Comparison of ENCODE assay signal across 11 cellular contexts in the genomic region with DNA sequence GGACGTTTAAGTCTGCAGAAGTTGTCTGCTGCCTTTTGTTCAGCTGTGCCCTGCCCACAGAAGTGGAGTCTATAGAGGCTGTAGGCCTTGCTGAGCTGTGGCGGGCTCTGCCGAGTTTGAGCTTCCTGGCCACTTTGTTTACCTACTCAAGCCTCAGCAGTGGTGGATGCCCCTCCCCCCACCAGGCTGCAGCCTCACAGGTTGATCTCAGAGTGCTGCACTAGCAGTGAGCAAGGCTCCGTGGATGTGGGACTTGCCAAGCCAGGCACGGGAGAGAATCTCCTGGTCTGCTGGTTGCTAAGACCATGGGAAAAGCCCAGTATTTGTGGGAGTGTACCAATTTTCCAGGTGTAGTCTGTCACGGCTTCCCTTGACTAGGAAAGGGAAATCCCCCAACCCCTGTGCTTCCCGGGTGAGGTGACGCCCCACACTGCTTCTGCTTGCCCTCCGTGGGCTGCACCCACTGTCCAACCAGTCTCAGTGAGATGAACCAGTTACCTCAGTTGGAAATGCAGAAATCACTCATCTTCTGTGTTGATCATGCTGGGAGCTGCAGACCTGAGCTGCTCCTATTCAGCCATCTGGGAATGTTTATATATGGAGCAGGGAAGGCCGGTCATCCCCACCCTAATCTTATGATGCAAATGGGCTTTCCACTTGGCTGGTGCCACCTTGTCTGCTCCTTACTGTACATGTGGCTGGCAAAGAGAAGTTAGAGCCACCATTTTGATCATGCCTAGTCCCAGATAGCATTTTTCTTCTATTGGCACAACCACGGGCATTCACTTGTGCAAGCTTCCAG.
DNase-seq lines count a peak whose midpoint lies in the region; ATAC-seq, FAIRE-seq and TF ChIP-seq lines count a peak whose summit lies in the region.
"Had no signal": no experiment of that assay in that cellular context is flagged by ENCODE, and none has a peak within 500 bp of the region (broad histone marks: within the 10 kb centered on the region; RNA-seq: fewer than 3 reads in every experiment).

No MANE protein-coding gene starts in this region.

- H3K23ac ChIP-seq in H1 (ENCODE audit: insufficient read length) = no peak overlapping the region

- peak overlapping the region; percentile 22; the same call in 1 of the 2 replicates for H2BK12ac ChIP-seq in H1 (ENCODE audit: low read depth, low read length)

- H3K36me3 ChIP-seq in H1 (ENCODE audit: control insufficient read depth in 2 of 4, insufficient read depth in 4 of 4, low read length in 3 of 4) (no peaks in the 10 kb centered on the region), stomach (no peaks in the 10 kb centered on the region)
- H3K36me3 ChIP-seq: cardiac muscle cell had no signal

- WGBS in H1 (ENCODE audit: extremely low coverage in 1 of 2, insufficient coverage in 1 of 2, insufficient read length in 1 of 2, insufficient replicate concordance in 2 of 2, low coverage in 1 of 2, low lambda C conversion rate in 2 of 2, missing lambda C conversion rate in 1 of 2), 2 experiments = 67% methylated on average over 11 of the region's 11 CpGs; no CpG with 5 or more reads in 1 of the 2 experiments
- 27 to 43% (median 35%) methylated on average over 10 to 11 of the region's 11 CpGs for WGBS in stomach, 5 donors

- H3K36me3 Mint-ChIP-seq in activated naive CD4-positive, alpha-beta T cell treated with anti-CD3 and anti-CD28 coated beads, Interleukin-2, amount 10 ng/mL, durations not matched to agents 7 days and 5 days = peaks cover 4% of the 10 kb centered on the region

- no peaks in the 10 kb centered on the region for H3K23me2 ChIP-seq in H1 (ENCODE audit: low read depth, low read length)

- H2BK5ac ChIP-seq in H1 (ENCODE audit: low read depth, low read length) = no peak overlapping the region

- no peak overlapping the region for H3K27ac Mint-ChIP-seq in activated naive CD4-positive, alpha-beta T cell treated with anti-CD3 and anti-CD28 coated beads, Interleukin-2, amount 10 ng/mL, durations not matched to agents 7 days and 5 days
- H3K27ac Mint-ChIP-seq: B cell had no signal

- H3K4me2 ChIP-seq in H1 (ENCODE audit: insufficient read depth in 1 of 2, low read depth in 2 of 2, low read length in 2 of 2) = peak overlapping the region in 1 of 2 experiments; percentile 10; a peak in 2 of 4 replicates

- FAIRE-seq in H1 (lab: Jason Lieb, UNC) (no peak), D721Med (lab: Jason Lieb, UNC) (no peak)

- H3K27me3 ChIP-seq in H1 (replicated peaks in 1 of 4; ENCODE audit: control insufficient read depth in 3 of 4, extremely low read depth in 1 of 4, insufficient read depth in 3 of 4, low read length in 3 of 4) (no peaks in the 10 kb centered on the region), stomach (no peaks in the 10 kb centered on the region)
- H3K27me3 ChIP-seq: cardiac muscle cell had no signal

- peaks cover 23% of the 10 kb centered on the region for H3K4me1 Mint-ChIP-seq in activated naive CD4-positive, alpha-beta T cell treated with anti-CD3 and anti-CD28 coated beads, Interleukin-2, amount 10 ng/mL, durations not matched to agents 7 days and 5 days

- no peak overlapping the region for H3K27ac ChIP-seq in H1 (ENCODE audit: low read depth, low read length)
- H3K27ac ChIP-seq in stomach = peak overlapping the region in 1 of 5 donors; percentile 24
- H3K27ac ChIP-seq: cardiac muscle cell had no signal

- H4K91ac ChIP-seq in H1 (replicated peaks; ENCODE audit: insufficient read length, low read length) = no peak overlapping the region

- ATAC-seq in HG03457 (IDR thresholded peaks at IDR 0.05; ENCODE audit: unreplicated experiment) = no peak

- H3K18ac ChIP-seq in H1 (ENCODE audit: extremely low read depth, low read length) = peak overlapping the region; percentile 61

- H3K79me1 ChIP-seq in H1 (ENCODE audit: low read depth, low read length) = no peaks in the 10 kb centered on the region

- H4K5ac ChIP-seq in H1 (ENCODE audit: insufficient read length, low read depth, low read length) = peak overlapping the region; percentile 29

- H3K4ac ChIP-seq in H1 (replicated peaks; ENCODE audit: insufficient read length, low read depth, low read length) = no peak overlapping the region

- H2AFZ ChIP-seq in H1 (ENCODE audit: low read length) = peak overlapping the region; percentile 48; the same call in 1 of the 2 replicates

- H2BK20ac ChIP-seq in H1 (ENCODE audit: low read length) = peak overlapping the region; percentile 63; the same call in 1 of the 2 replicates

- TF ChIP-seq CTCF in H1 (IDR thresholded peaks at IDR 0.05; ENCODE audit: control extremely low read depth in 1 of 3, insufficient read depth in 1 of 3, low read depth in 1 of 3, low read length in 3 of 3) = no peak
- no peak for TF ChIP-seq CTCF in stomach (IDR thresholded peaks at IDR 0.05)
- TF ChIP-seq CTCF in D721Med (IDR thresholded peaks at IDR 0.05; ENCODE audit: insufficient read depth, missing control alignments) = no peak

- no peaks in the 10 kb centered on the region for H3K79me2 ChIP-seq in H1 (ENCODE audit: control insufficient read depth in 1 of 2, insufficient read depth in 2 of 2, low read length in 2 of 2)

- no peak overlapping the region for H4K8ac ChIP-seq in H1 (ENCODE audit: extremely low read depth, insufficient read depth, low read length)

- no peak for TF ChIP-seq RAD21 in H1 (IDR thresholded peaks at IDR 0.05 in 1 of 2, conservative IDR thresholded peaks at IDR 0.05 in 1 of 2; ENCODE audit: low read depth in 2 of 2, low read length in 2 of 2)

- no peak overlapping the region for H2BK120ac ChIP-seq in H1 (replicated peaks; ENCODE audit: low read depth, low read length)

- H3K9ac ChIP-seq in H1 (replicated peaks in 1 of 4; ENCODE audit: extremely low read depth in 1 of 4, low read depth in 3 of 4, low read length in 3 of 4) = no peak overlapping the region

- H3K4me3 ChIP-seq in H1 (ENCODE audit: extremely low read depth in 1 of 4, insufficient read depth in 2 of 4, low read depth in 3 of 4, low read length in 4 of 4) = no peak overlapping the region
- H3K4me3 ChIP-seq in stomach = no peak overlapping the region
- H3K4me3 ChIP-seq: cardiac muscle cell had no signal

- no peaks in the 10 kb centered on the region for H4K20me1 ChIP-seq in H1 (replicated peaks in 1 of 2; ENCODE audit: control insufficient read depth in 1 of 2, insufficient read depth in 2 of 2, low read length in 2 of 2)

- peaks cover 19% of the 10 kb centered on the region for H3K27me3 Mint-ChIP-seq in activated naive CD4-positive, alpha-beta T cell treated with anti-CD3 and anti-CD28 coated beads, Interleukin-2, amount 10 ng/mL, durations not matched to agents 7 days and 5 days

- H2AK5ac ChIP-seq in H1 (ENCODE audit: low read depth, low read length) = no peak overlapping the region

- no peak overlapping the region for H3K4me3 Mint-ChIP-seq in activated naive CD4-positive, alpha-beta T cell treated with anti-CD3 and anti-CD28 coated beads, Interleukin-2, amount 10 ng/mL, durations not matched to agents 7 days and 5 days
- H3K4me3 Mint-ChIP-seq: B cell had no signal

- H3K9me3 Mint-ChIP-seq in activated naive CD4-positive, alpha-beta T cell treated with anti-CD3 and anti-CD28 coated beads, Interleukin-2, amount 10 ng/mL, durations not matched to agents 7 days and 5 days = peaks cover 1% of the 10 kb centered on the region

- peaks cover 3 to 10% (median 7%) of the 10 kb centered on the region in 4 experiments for H3K4me1 ChIP-seq in H1 (replicated peaks in 1 of 4; ENCODE audit: control insufficient read depth in 3 of 4, insufficient read depth in 4 of 4, low read length in 3 of 4)
- peaks cover 6 to 13% (median 10%) of the 10 kb centered on the region in 4 donors for H3K4me1 ChIP-seq in stomach

- no peaks in the 10 kb centered on the region for H3K9me3 ChIP-seq in H1 (ENCODE audit: insufficient read depth in 2 of 2, low read depth in 1 of 2, low read length in 1 of 2)
- H3K9me3 ChIP-seq in stomach = no peaks in the 10 kb centered on the region

- H3K56ac ChIP-seq in H1 (replicated peaks; ENCODE audit: insufficient read length, low read depth, low read length) = no peak overlapping the region

- peak; percentile 72 for DNase-seq in activated naive CD4-positive, alpha-beta T cell treated with anti-CD3 and anti-CD28 coated beads, Interleukin-2, amount 10 ng/mL, durations not matched to agents 7 days and 5 days
- no peak for DNase-seq in activated naive CD4-positive, alpha-beta T cell treated with Interleukin-2 at 50 U/mL for 16 hours
- DNase-seq in NCI-H510A treated with DMSO at 0.1 percent for 48 hours (lab: John Stamatoyannopoulos, UW) = peak; percentile 94
- peak in 1 of 2 experiments; percentile 66 for DNase-seq in H1 (ENCODE audit: low read depth in 1 of 2, low spot score in 2 of 2)
- DNase-seq in stomach = peak; percentile 82
- DNase-seq in D721Med (ENCODE audit: insufficient read length, low spot score) = no peak
- no peak for DNase-seq in C1 segment of cervical spinal cord (lab: John Stamatoyannopoulos, UW)
- DNase-seq: stimulated activated CD4-positive, alpha-beta T cell treated with anti-CD3 and anti-CD28 coated beads, Interleukin-1b, Interleukin-23, amount 100 ng/mL, for 48 hours had no signal

- intact Hi-C loops in stomach (cut with DNase I; ENCODE audit: low total_unique reads) = no loop called here

- no peak overlapping the region for H2BK15ac ChIP-seq in H1 (ENCODE audit: low read length)

- TF ChIP-seq POLR2A in H1 (IDR thresholded peaks at IDR 0.05; ENCODE audit: control extremely low read depth in 1 of 2, low read depth in 2 of 2, low read length in 2 of 2) (no peak), stomach (IDR thresholded peaks at IDR 0.05) (no peak)

- POLR2A ChIA-PET in H1 (lab: Charles Lee; ENCODE audit: partially characterized antibody) = interaction anchor here (1.0 kb wide), 1 partner anchor 11 kb away, joined by 3 read pairs; no protein-coding TSS in a partner anchor

- H3K14ac ChIP-seq in H1 (ENCODE audit: insufficient read length) = no peak overlapping the region

- TF ChIP-seq EP300 in H1 (IDR thresholded peaks at IDR 0.05; ENCODE audit: borderline replicate concordance in 1 of 2, low read depth in 2 of 2, low read length in 2 of 2) (no peak; a peak in 1 of 3 replicates), stomach (IDR thresholded peaks at IDR 0.05) (no peak)

- CTCF ChIA-PET in activated naive CD4-positive, alpha-beta T cell treated with anti-CD3 and anti-CD28 coated beads, Interleukin-2, amount 10 ng/mL, durations not matched to agents 7 days and 5 days (lab: Charles Lee) = interaction anchor here (0.6 to 1.4 kb wide), 2 partner anchors 191 to 1086 kb away, joined by 3 to 4 read pairs; no protein-coding TSS in a partner anchor
- CTCF ChIA-PET in H1 (lab: Charles Lee; ENCODE audit: partially characterized antibody) = interaction anchor here (0.6 to 2.4 kb wide), 6 partner anchors 9 to 191 kb away, joined by 3 to 6 read pairs (median 4); no protein-coding TSS in a partner anchor

TF ChIP-seq in H1, 55 proteins besides CTCF, POLR2A, EP300 and RAD21 (continues in another document):
- TF ChIP-seq TEAD4 (IDR thresholded peaks at IDR 0.05; ENCODE audit: low read depth, low read length) = no peak
- TF ChIP-seq TCF12 (IDR thresholded peaks at IDR 0.05; ENCODE audit: low read depth, low read length) = no peak
- TF ChIP-seq ASH2L (IDR thresholded peaks at IDR 0.05; ENCODE audit: low read length) = peak; percentile 29
- no peak for TF ChIP-seq RFX5 (IDR thresholded peaks at IDR 0.05; ENCODE audit: borderline replicate concordance, low read depth, low read length)

Comparison
In these comparisons a context has a peak if more than half of its experiments do, and no peak if none do; other contexts are left out.
1. DNase-seq: peak in activated naive CD4-positive, alpha-beta T cell treated with anti-CD3 and anti-CD28 coated beads, Interleukin-2, amount 10 ng/mL, durations not matched to agents 7 days and 5 days (single experiment), NCI-H510A treated with DMSO at 0.1 percent for 48 hours (single experiment) and stomach (single experiment); none in activated naive CD4-positive, alpha-beta T cell treated with Interleukin-2 at 50 U/mL for 16 hours (single experiment), D721Med (single experiment) and C1 segment of cervical spinal cord (0 of 14).